10 cellular contexts compared by ENCODE assay signal in the genomic region with DNA sequence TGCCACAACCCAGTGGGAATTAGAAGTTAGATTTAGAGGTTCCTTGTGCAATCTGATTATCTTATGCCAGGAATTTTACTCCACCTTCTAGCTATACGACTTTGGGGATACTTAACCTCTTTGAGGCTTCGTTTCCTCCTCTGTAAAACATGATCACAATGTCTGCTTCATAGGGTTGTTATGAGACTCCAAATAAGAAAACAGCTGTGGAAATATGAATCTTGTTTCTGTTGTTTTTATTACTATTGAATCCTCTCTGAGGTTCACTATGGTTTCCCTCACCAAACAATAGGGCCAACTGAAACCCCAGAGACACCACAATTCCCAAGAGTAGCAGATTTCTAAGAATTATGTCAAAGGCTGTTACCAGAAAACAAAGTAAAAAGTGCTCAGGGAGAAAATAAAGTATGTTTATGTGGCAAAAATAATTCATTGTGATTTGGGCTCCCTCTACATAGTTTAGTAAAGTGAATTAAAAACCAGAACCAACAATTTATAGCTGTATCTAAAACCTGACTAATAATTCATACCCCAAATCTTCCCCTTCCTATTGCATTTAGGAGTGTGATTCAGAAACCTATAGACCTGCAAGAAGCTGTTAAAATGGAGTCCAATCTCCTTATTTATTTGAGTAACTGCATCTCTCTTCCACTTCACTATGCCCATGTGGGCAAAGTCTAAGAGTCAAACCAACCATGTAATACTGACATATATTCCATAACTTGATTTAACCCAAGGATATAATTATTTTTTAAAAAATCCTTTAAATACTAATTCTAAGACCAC. TPM values are rescaled to one million over a fixed set of nuclear protein-coding genes. Genes with fewer than 3 reads are reported as not detected.
DNase-seq lines count a peak whose midpoint lies in the region; ATAC-seq, FAIRE-seq and TF ChIP-seq lines count a peak whose summit lies in the region.
"Had no signal": no experiment of that assay in that cellular context is flagged by ENCODE, and none has a peak within 500 bp of the region (broad histone marks: within the 10 kb centered on the region; RNA-seq: fewer than 3 reads in every experiment).

No MANE protein-coding gene starts in this region.

- 46% methylated on average over 2 of the region's 2 CpGs for WGBS in A549 (ENCODE audit: missing lambda C conversion rate)

- H3K9me3 ChIP-seq in A549 (no peaks in the 10 kb centered on the region), left lung (no peaks in the 10 kb centered on the region)

- POLR2A ChIA-PET in A549 (lab: Yijun Ruan, JAX) (no interaction called here), WTC11 (lab: Charles Lee) (no interaction called here)

- H3K27ac Mint-ChIP-seq in WTC11: peak overlapping the region; percentile 44

- H3K27me3 ChIP-seq in left lung: no peaks in the 10 kb centered on the region

- H3K27me3 Mint-ChIP-seq in WTC11 (ENCODE audit: low read depth): no peaks in the 10 kb centered on the region

- no peak for TF ChIP-seq POLR2A in A549 (IDR thresholded peaks at IDR 0.05; ENCODE audit: low read length)

- no peak for TF ChIP-seq CTCF in A549 (IDR thresholded peaks at IDR 0.05)
- no peak for TF ChIP-seq CTCF in WTC11 (IDR thresholded peaks at IDR 0.05)
- no peak for TF ChIP-seq CTCF in left lung (IDR thresholded peaks at IDR 0.05)

- H3K4me3 Mint-ChIP-seq in WTC11: no peak overlapping the region

- no peaks in the 10 kb centered on the region for H3K9me3 Mint-ChIP-seq in WTC11

- H3K4me1 ChIP-seq in A549 (peaks cover 73% of the 10 kb centered on the region), left lung (peaks cover 21 to 59% of the 10 kb centered on the region in 2 donors)

- DNase-seq in A549 (ENCODE audit: low read depth in 1 of 2, low spot score in 1 of 2): no peak
- DNase-seq in WTC11 (ENCODE audit: low spot score): no peak
- no peak for DNase-seq in left lung
- no peak for DNase-seq in NCI-H1048 (lab: John Stamatoyannopoulos, UW)
- DNase-seq in NCI-H1694 (lab: John Stamatoyannopoulos, UW): no peak
- DNase-seq in G401 (ENCODE audit: low spot score): no peak
- DNase-seq: activated T-cell treated with anti-CD3 and anti-CD28 coated beads, Interleukin-2, amount 50 U/mL, for 48 hours; IMR-90 had no signal

- ATAC-seq in A549: no peak
- ATAC-seq in GM21723 (IDR thresholded peaks at IDR 0.05; ENCODE audit: unreplicated experiment): peak; percentile 53
- no peak for ATAC-seq in WTC11
- no peak for ATAC-seq in left lung
- no peak for ATAC-seq in HG02870 (IDR thresholded peaks at IDR 0.05; ENCODE audit: unreplicated experiment)

- H3K4me3 ChIP-seq in A549 (no peak overlapping the region), left lung (no peak overlapping the region)

- TF ChIP-seq EP300 in A549 (IDR thresholded peaks at IDR 0.05): no peak

- no peaks in the 10 kb centered on the region for H3K36me3 ChIP-seq in left lung

- intact Hi-C loops in left lung (cut with DNase I): no loop called here

- peak overlapping the region; percentile 82 to 89 for H3K27ac ChIP-seq in A549
- H3K27ac ChIP-seq in left lung: peak overlapping the region; percentile 82 to 85

- TF ChIP-seq RAD21 in A549 (conservative IDR thresholded peaks at IDR 0.05 in 1 of 2, IDR thresholded peaks at IDR 0.05 in 1 of 2): no peak

- FAIRE-seq in A549 (lab: Jason Lieb, UNC): no peak

- no peaks in the 10 kb centered on the region for H3K36me3 Mint-ChIP-seq in WTC11

- peak overlapping the region; percentile 70 for H3K4me2 ChIP-seq in A549

- CTCF ChIA-PET in A549 (lab: Yijun Ruan, JAX) (interaction anchor here (1.0 to 1.8 kb wide), 7 partner anchors 10 to 62 kb away, joined by 3 to 5 read pairs (median 3); a partner anchor contains a TSS), WTC11 (lab: Charles Lee) (interaction anchor here (1.4 to 2.1 kb wide), 2 partner anchors 26 to 66 kb away, joined by 4 to 11 read pairs; no protein-coding TSS in a partner anchor)

- peaks cover 17% of the 10 kb centered on the region for H3K4me1 Mint-ChIP-seq in WTC11

- in situ Hi-C loops in G401 (cut with HindIII; ENCODE audit: low sequenced_read_pairs): no loop called here

TF ChIP-seq in A549, 52 proteins besides CTCF, POLR2A, EP300 and RAD21:
- TF ChIP-seq CHD2 (IDR thresholded peaks at IDR 0.05; ENCODE audit: low read length, partially characterized antibody) (no peak), EHMT2 (IDR thresholded peaks at IDR 0.05; ENCODE audit: low read depth) (no peak), ZNF302 (CRISPR knock-in tag; IDR thresholded peaks at IDR 0.05) (no peak), ZFP36 (IDR thresholded peaks at IDR 0.05; ENCODE audit: borderline replicate concordance, partially characterized antibody) (no peak), SMC3 (IDR thresholded peaks at IDR 0.05) (no peak), KDM1A (IDR thresholded peaks at IDR 0.05; ENCODE audit: low read depth) (no peak), GATA3 (IDR thresholded peaks at IDR 0.05; ENCODE audit: borderline replicate concordance) (no peak), FOSB (CRISPR knock-in tag; IDR thresholded peaks at IDR 0.05) (no peak)

TF ChIP-seq in WTC11, 78 proteins besides CTCF, POLR2A, EP300 and RAD21 (continues in another document):
- no peak for TF ChIP-seq CREM (CRISPR knock-in tag; IDR thresholded peaks at IDR 0.05)
- TF ChIP-seq ZNF121 (CRISPR knock-in tag; IDR thresholded peaks at IDR 0.05): no peak
- no peak for TF ChIP-seq ZNF671 (CRISPR knock-in tag; IDR thresholded peaks at IDR 0.05)
- TF ChIP-seq, protein P1, sequence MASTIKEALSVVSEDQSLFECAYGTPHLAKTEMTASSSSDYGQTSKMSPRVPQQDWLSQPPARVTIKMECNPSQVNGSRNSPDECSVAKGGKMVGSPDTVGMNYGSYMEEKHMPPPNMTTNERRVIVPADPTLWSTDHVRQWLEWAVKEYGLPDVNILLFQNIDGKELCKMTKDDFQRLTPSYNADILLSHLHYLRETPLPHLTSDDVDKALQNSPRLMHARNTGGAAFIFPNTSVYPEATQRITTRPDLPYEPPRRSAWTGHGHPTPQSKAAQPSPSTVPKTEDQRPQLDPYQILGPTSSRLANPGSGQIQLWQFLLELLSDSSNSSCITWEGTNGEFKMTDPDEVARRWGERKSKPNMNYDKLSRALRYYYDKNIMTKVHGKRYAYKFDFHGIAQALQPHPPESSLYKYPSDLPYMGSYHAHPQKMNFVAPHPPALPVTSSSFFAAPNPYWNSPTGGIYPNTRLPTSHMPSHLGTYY (CRISPR knock-in tag; IDR thresholded peaks at IDR 0.05): no peak
- TF ChIP-seq, protein P2, sequence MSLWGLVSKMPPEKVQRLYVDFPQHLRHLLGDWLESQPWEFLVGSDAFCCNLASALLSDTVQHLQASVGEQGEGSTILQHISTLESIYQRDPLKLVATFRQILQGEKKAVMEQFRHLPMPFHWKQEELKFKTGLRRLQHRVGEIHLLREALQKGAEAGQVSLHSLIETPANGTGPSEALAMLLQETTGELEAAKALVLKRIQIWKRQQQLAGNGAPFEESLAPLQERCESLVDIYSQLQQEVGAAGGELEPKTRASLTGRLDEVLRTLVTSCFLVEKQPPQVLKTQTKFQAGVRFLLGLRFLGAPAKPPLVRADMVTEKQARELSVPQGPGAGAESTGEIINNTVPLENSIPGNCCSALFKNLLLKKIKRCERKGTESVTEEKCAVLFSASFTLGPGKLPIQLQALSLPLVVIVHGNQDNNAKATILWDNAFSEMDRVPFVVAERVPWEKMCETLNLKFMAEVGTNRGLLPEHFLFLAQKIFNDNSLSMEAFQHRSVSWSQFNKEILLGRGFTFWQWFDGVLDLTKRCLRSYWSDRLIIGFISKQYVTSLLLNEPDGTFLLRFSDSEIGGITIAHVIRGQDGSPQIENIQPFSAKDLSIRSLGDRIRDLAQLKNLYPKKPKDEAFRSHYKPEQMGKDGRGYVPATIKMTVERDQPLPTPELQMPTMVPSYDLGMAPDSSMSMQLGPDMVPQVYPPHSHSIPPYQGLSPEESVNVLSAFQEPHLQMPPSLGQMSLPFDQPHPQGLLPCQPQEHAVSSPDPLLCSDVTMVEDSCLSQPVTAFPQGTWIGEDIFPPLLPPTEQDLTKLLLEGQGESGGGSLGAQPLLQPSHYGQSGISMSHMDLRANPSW (CRISPR knock-in tag; conservative IDR thresholded peaks at IDR 0.05; ENCODE audit: low read depth): no peak
- TF ChIP-seq, protein P3, sequence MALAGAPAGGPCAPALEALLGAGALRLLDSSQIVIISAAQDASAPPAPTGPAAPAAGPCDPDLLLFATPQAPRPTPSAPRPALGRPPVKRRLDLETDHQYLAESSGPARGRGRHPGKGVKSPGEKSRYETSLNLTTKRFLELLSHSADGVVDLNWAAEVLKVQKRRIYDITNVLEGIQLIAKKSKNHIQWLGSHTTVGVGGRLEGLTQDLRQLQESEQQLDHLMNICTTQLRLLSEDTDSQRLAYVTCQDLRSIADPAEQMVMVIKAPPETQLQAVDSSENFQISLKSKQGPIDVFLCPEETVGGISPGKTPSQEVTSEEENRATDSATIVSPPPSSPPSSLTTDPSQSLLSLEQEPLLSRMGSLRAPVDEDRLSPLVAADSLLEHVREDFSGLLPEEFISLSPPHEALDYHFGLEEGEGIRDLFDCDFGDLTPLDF (CRISPR knock-in tag; IDR thresholded peaks at IDR 0.05): no peak
- TF ChIP-seq MXD4 (CRISPR knock-in tag; IDR thresholded peaks at IDR 0.05; ENCODE audit: borderline replicate concordance): no peak
- TF ChIP-seq, protein P4, sequence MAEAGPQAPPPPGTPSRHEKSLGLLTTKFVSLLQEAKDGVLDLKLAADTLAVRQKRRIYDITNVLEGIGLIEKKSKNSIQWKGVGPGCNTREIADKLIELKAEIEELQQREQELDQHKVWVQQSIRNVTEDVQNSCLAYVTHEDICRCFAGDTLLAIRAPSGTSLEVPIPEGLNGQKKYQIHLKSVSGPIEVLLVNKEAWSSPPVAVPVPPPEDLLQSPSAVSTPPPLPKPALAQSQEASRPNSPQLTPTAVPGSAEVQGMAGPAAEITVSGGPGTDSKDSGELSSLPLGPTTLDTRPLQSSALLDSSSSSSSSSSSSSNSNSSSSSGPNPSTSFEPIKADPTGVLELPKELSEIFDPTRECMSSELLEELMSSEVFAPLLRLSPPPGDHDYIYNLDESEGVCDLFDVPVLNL (CRISPR knock-in tag; IDR thresholded peaks at IDR 0.05; ENCODE audit: borderline replicate concordance, low read depth): no peak

RNA-seq across cellular contexts. Expression of a gene that starts 38.4 kb away (rescaled TPM):
- polyA plus RNA-seq in A549 (2011; rRNA removed) (11.5 and 11.9 TPM in 2 replicates), A549 (2017; fragmentation: RNase III; extraction: RNeasy Plus Mini Kit Qiagen cat#74134 plus additional on column Dnase treatment) (11.1 to 13.4 TPM (median 13.4 TPM) in 3 replicates)
- 7.1 and 11.0 TPM in 2 replicates for polyA plus RNA-seq in A549 (2012; cell fraction: cytosol; rRNA removed)
- 23.9 and 25.1 TPM in 2 replicates for polyA plus RNA-seq in A549 (2012; cell fraction: nucleus; rRNA removed)
- 32.6 and 47.5 TPM in 2 replicates for polyA minus RNA-seq in A549 (2011; rRNA and poly(A)+ RNA removed)
- total RNA-seq in WTC11 (2021) (29.8 to 35.0 TPM (median 32.2 TPM) in 3 replicates), left lung (10 to 100 TPM; 27.2 to 28.2 TPM)
- total RNA-seq in G401 (2014; rRNA removed; shearing (Covaris generic)): 36.3 and 44.6 TPM in 2 replicates
